ENCODE assay signal across 1 cellular context in genomic region chr19:53511933-53512374, GRCh38.
TF ChIP-seq lines count a peak whose summit lies in the region.

No MANE protein-coding gene starts in this region.

TF ChIP-seq in K562, 482 proteins besides CTCF, POLR2A, EP300 and RAD21 (continued from another document):
- TF ChIP-seq, protein P1, sequence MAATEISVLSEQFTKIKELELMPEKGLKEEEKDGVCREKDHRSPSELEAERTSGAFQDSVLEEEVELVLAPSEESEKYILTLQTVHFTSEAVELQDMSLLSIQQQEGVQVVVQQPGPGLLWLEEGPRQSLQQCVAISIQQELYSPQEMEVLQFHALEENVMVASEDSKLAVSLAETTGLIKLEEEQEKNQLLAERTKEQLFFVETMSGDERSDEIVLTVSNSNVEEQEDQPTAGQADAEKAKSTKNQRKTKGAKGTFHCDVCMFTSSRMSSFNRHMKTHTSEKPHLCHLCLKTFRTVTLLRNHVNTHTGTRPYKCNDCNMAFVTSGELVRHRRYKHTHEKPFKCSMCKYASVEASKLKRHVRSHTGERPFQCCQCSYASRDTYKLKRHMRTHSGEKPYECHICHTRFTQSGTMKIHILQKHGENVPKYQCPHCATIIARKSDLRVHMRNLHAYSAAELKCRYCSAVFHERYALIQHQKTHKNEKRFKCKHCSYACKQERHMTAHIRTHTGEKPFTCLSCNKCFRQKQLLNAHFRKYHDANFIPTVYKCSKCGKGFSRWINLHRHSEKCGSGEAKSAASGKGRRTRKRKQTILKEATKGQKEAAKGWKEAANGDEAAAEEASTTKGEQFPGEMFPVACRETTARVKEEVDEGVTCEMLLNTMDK (IDR thresholded peaks at IDR 0.05; ENCODE audit: borderline replicate concordance, insufficient read depth, low read depth, low read length, poor library complexity, severe bottlenecking) = peak; percentile 12
- TF ChIP-seq SMC3 (conservative IDR thresholded peaks at IDR 0.05; ENCODE audit: insufficient read depth, low read depth, low read length) (peak; percentile 34; the same call in 1 of the 2 replicates), POLR2H (tag; IDR thresholded peaks at IDR 0.05; ENCODE audit: low read depth) (no peak)
- TF ChIP-seq, protein P2, sequence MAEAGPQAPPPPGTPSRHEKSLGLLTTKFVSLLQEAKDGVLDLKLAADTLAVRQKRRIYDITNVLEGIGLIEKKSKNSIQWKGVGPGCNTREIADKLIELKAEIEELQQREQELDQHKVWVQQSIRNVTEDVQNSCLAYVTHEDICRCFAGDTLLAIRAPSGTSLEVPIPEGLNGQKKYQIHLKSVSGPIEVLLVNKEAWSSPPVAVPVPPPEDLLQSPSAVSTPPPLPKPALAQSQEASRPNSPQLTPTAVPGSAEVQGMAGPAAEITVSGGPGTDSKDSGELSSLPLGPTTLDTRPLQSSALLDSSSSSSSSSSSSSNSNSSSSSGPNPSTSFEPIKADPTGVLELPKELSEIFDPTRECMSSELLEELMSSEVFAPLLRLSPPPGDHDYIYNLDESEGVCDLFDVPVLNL (CRISPR knock-in tag; IDR thresholded peaks at IDR 0.05; ENCODE audit: low read depth) = no peak
